In genomic region chr4:97027989-97028388, GRCh38 we compare ENCODE assay signal across 27 cellular contexts.
"Had no signal": no experiment of that assay in that cellular context is flagged by ENCODE, and none has a peak within 500 bp of the region (broad histone marks: within the 10 kb centered on the region; RNA-seq: fewer than 3 reads in every experiment).

No MANE protein-coding gene starts in this region.

- H3K27me3 ChIP-seq: esophagus muscularis mucosa, foreskin keratinocyte, gastroesophageal sphincter, heart left ventricle, hepatocyte, left lung, neutrophil, pancreas, right atrium auricular region, sigmoid colon, spleen, suprapubic skin, vagina had no signal

- H3K27ac Mint-ChIP-seq: naive thymus-derived CD4-positive, alpha-beta T cell; progenitor cell of endocrine pancreas; stimulated activated naive B cell treated with anti-CD40 and anti-IgM and Interleukin-4, amounts not matched to agents 10 μg/mL and 1 μg/mL and 100 μg/mL, for 72 hours; stimulated activated naive CD8-positive, alpha-beta T cell treated with anti-CD3 and anti-CD28 coated beads, Interleukin-15, Interleukin-2, amounts not matched to agents 100 ng/mL and 50 ng/mL, for 24 hours had no signal

- H3K79me2 ChIP-seq: hepatocyte had no signal

- H3K27ac ChIP-seq: coronary artery, esophagus muscularis mucosa, foreskin keratinocyte, gastroesophageal sphincter, heart left ventricle, hepatocyte, left lung, neutrophil, pancreas, right atrium auricular region, sigmoid colon, spleen, suprapubic skin, vagina had no signal

- H3K27me3 Mint-ChIP-seq: naive thymus-derived CD4-positive, alpha-beta T cell; progenitor cell of endocrine pancreas; stimulated activated naive B cell treated with anti-CD40 and anti-IgM and Interleukin-4, amounts not matched to agents 10 μg/mL and 1 μg/mL and 100 μg/mL, for 72 hours; stimulated activated naive CD8-positive, alpha-beta T cell treated with anti-CD3 and anti-CD28 coated beads, Interleukin-15, Interleukin-2, amounts not matched to agents 100 ng/mL and 50 ng/mL, for 24 hours had no signal

- DNase-seq: dermis blood vessel endothelial cell; effector memory CD4-positive, alpha-beta T cell; foreskin keratinocyte; heart left ventricle; kidney; left lung; mesenchymal stem cell; midbrain; naive thymus-derived CD4-positive, alpha-beta T cell; pancreas; sigmoid colon; spleen; stimulated activated CD4-positive, alpha-beta T cell treated with anti-CD3 and anti-CD28 coated beads, Interleukin-15, amount 100 ng/mL, for 24 hours; stimulated activated CD4-positive, alpha-beta T cell treated with anti-CD3 and anti-CD28 coated beads, Interleukin-2, amount 100 ng/mL, for 48 hours; stimulated activated naive B cell treated with anti-CD40 and anti-IgM and Interleukin-4, amounts not matched to agents 10 μg/mL and 1 μg/mL and 100 μg/mL, for 72 hours; trophoblast cell had no signal

- H2AFZ ChIP-seq: hepatocyte had no signal

- H3K4me1 Mint-ChIP-seq: naive thymus-derived CD4-positive, alpha-beta T cell; stimulated activated naive B cell treated with anti-CD40 and anti-IgM and Interleukin-4, amounts not matched to agents 10 μg/mL and 1 μg/mL and 100 μg/mL, for 72 hours had no signal

- H3K4me3 ChIP-seq: coronary artery, esophagus muscularis mucosa, gastroesophageal sphincter, heart left ventricle, hepatocyte, left lung, pancreas, right atrium auricular region, sigmoid colon, spleen, suprapubic skin, vagina had no signal

- H3K4me1 ChIP-seq: esophagus muscularis mucosa, foreskin keratinocyte, gastroesophageal sphincter, heart left ventricle, left lung, pancreas, right atrium auricular region, sigmoid colon, spleen, suprapubic skin, vagina had no signal

- H3K4me2 ChIP-seq: hepatocyte had no signal

- ATAC-seq: foreskin keratinocyte; gastroesophageal sphincter; heart left ventricle; left lung; naive thymus-derived CD4-positive, alpha-beta T cell; pancreas; stimulated activated naive B cell treated with anti-CD40 and anti-IgM and Interleukin-4, amounts not matched to agents 10 μg/mL and 1 μg/mL and 100 μg/mL, for 72 hours had no signal

- H3K36me3 ChIP-seq: esophagus muscularis mucosa, gastroesophageal sphincter, heart left ventricle, left lung, neutrophil, pancreas, right atrium auricular region, sigmoid colon, spleen, suprapubic skin, vagina had no signal

- H3K36me3 Mint-ChIP-seq: naive thymus-derived CD4-positive, alpha-beta T cell; stimulated activated naive B cell treated with anti-CD40 and anti-IgM and Interleukin-4, amounts not matched to agents 10 μg/mL and 1 μg/mL and 100 μg/mL, for 72 hours had no signal

- H3K9me3 ChIP-seq: esophagus muscularis mucosa, gastroesophageal sphincter, heart left ventricle, left lung, neutrophil, pancreas, right atrium auricular region, sigmoid colon, spleen, suprapubic skin, vagina had no signal

- H3K9me3 Mint-ChIP-seq: nephron had no signal

- H3K4me3 Mint-ChIP-seq: naive thymus-derived CD4-positive, alpha-beta T cell; nephron; stimulated activated naive B cell treated with anti-CD40 and anti-IgM and Interleukin-4, amounts not matched to agents 10 μg/mL and 1 μg/mL and 100 μg/mL, for 72 hours; stimulated activated naive CD8-positive, alpha-beta T cell treated with anti-CD3 and anti-CD28 coated beads, Interleukin-15, Interleukin-2, amounts not matched to agents 100 ng/mL and 50 ng/mL, for 24 hours had no signal
